Comparison of ENCODE assay signal across 16 cellular contexts in the genomic region with DNA sequence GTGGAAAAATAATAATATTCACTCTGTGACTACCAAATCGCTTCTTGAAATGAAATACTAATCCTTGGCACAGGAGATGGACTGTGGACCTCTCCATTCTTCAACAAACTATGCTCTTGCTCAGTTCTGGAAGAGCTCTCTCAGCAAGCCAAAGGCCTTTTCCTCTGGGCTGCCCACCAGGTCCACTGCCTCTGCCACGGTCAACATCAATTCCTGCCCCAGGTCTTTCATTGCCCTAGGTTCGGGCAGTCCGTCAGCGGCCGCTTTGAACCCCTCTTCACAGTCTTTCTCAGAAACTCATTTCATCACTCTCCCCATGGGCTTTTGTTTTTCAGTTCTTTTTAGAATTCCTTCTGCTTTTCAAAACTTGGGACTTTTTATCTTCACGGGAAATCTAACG.
DNase-seq lines count a peak whose midpoint lies in the region; ATAC-seq, FAIRE-seq and TF ChIP-seq lines count a peak whose summit lies in the region.
"Had no signal": no experiment of that assay in that cellular context is flagged by ENCODE, and none has a peak within 500 bp of the region (broad histone marks: within the 10 kb centered on the region; RNA-seq: fewer than 3 reads in every experiment).

No MANE protein-coding gene starts in this region.

- peaks cover 6% of the 10 kb centered on the region for H3K4me1 ChIP-seq in A549
- H3K4me1 ChIP-seq: HAP-1 had no signal

- 93% methylated on average over 8 of the region's 8 CpGs for WGBS in A549 (ENCODE audit: missing lambda C conversion rate)

- TF ChIP-seq POLR2A in A549 (IDR thresholded peaks at IDR 0.05; ENCODE audit: low read length), result no peak

- H3K9me3 Mint-ChIP-seq in progenitor cell of endocrine pancreas (ENCODE audit: low read depth), result peaks cover 19% of the 10 kb centered on the region
- H3K9me3 Mint-ChIP-seq: CD4-positive, alpha-beta memory T cell had no signal

- H3K27me3 Mint-ChIP-seq in progenitor cell of endocrine pancreas, result no peaks in the 10 kb centered on the region
- H3K27me3 Mint-ChIP-seq: CD4-positive, alpha-beta memory T cell had no signal

- no peak overlapping the region for H3K4me3 Mint-ChIP-seq in progenitor cell of endocrine pancreas (ENCODE audit: low read depth)
- H3K4me3 Mint-ChIP-seq: B cell had no signal

- no peak for ATAC-seq in A549
- ATAC-seq in left lobe of liver, result peak; percentile 69

- H3K27ac ChIP-seq in A549 (no peak overlapping the region), KOPT-K1 (ENCODE audit: low read depth, low read length, poor library complexity, severe bottlenecking) (peak overlapping the region; percentile 28)

- H3K4me1 Mint-ChIP-seq in progenitor cell of endocrine pancreas (ENCODE audit: low read depth), result peaks cover 16% of the 10 kb centered on the region
- H3K4me1 Mint-ChIP-seq: B cell had no signal

- no peak for TF ChIP-seq CTCF in A549 (IDR thresholded peaks at IDR 0.05)
- TF ChIP-seq CTCF in progenitor cell of endocrine pancreas (IDR thresholded peaks at IDR 0.05; ENCODE audit: unreplicated experiment), result no peak

- no peak overlapping the region for H3K4me3 ChIP-seq in A549
- H3K4me3 ChIP-seq: HAP-1 had no signal

- peaks cover 17% of the 10 kb centered on the region for H3K36me3 Mint-ChIP-seq in progenitor cell of endocrine pancreas (ENCODE audit: insufficient read depth)

- peak overlapping the region; percentile 11 for H3K27ac Mint-ChIP-seq in progenitor cell of endocrine pancreas
- H3K27ac Mint-ChIP-seq: B cell had no signal

- TF ChIP-seq EP300 in A549 (IDR thresholded peaks at IDR 0.05), result no peak

- FAIRE-seq in A549 (lab: Jason Lieb, UNC), result no peak
- FAIRE-seq: G401.6, GM12891 had no signal

- no peak overlapping the region for H3K4me2 ChIP-seq in A549

- TF ChIP-seq RAD21 in A549 (conservative IDR thresholded peaks at IDR 0.05 in 1 of 2, IDR thresholded peaks at IDR 0.05 in 1 of 2), result no peak

- H3K9me3 ChIP-seq in A549 (no peaks in the 10 kb centered on the region), KOPT-K1 (ENCODE audit: insufficient read depth, low read length, poor library complexity, severe bottlenecking) (no peaks in the 10 kb centered on the region)
- H3K9me3 ChIP-seq: HAP-1 had no signal

- H3K36me3 ChIP-seq in KOPT-K1 (ENCODE audit: insufficient read depth, low read length), result peaks cover 16% of the 10 kb centered on the region
- H3K36me3 ChIP-seq: HAP-1 had no signal

- DNase-seq in A549 (ENCODE audit: low read depth in 1 of 2, low spot score in 1 of 2) (no peak), left lobe of liver (ENCODE audit: low spot score) (no peak), progenitor cell of endocrine pancreas (ENCODE audit: low spot score, unreplicated experiment) (no peak), DMS153 treated with DMSO at 0.1 percent for 48 hours (lab: John Stamatoyannopoulos, UW; ENCODE audit: unreplicated experiment) (no peak), middle frontal gyrus (ENCODE audit: extremely low spot score, low spot score) (no peak)
- DNase-seq in stimulated activated CD4-positive, alpha-beta T cell treated with anti-CD3 and anti-CD28 coated beads, Interleukin-1b, Interleukin-23, amount 100 ng/mL, for 48 hours, result no peak
- DNase-seq: CD4-positive, alpha-beta memory T cell; DMS79 treated with DMSO at 0.1 percent for 48 hours; EL; GOT3; KBM-7 had no signal

- CTCF ChIA-PET in A549 (lab: Yijun Ruan, JAX), result interaction anchor here (1.4 kb wide), 1 partner anchor 10 kb away, joined by 3 read pairs; no protein-coding TSS in a partner anchor

- POLR2A ChIA-PET in A549 (lab: Yijun Ruan, JAX), result no interaction called here

TF ChIP-seq in A549, 52 proteins besides CTCF, POLR2A, EP300 and RAD21:
- 0 out of 2 replicates have a peak, but pooled peaks have one; percentile 7 for TF ChIP-seq FOSL2 (IDR thresholded peaks at IDR 0.05)
- TF ChIP-seq FOSL2 (CRISPR knock-in tag; IDR thresholded peaks at IDR 0.05), result no peak
- TF ChIP-seq MYC (IDR thresholded peaks at IDR 0.05; ENCODE audit: borderline replicate concordance, low read length), result no peak
- TF ChIP-seq, protein P1, sequence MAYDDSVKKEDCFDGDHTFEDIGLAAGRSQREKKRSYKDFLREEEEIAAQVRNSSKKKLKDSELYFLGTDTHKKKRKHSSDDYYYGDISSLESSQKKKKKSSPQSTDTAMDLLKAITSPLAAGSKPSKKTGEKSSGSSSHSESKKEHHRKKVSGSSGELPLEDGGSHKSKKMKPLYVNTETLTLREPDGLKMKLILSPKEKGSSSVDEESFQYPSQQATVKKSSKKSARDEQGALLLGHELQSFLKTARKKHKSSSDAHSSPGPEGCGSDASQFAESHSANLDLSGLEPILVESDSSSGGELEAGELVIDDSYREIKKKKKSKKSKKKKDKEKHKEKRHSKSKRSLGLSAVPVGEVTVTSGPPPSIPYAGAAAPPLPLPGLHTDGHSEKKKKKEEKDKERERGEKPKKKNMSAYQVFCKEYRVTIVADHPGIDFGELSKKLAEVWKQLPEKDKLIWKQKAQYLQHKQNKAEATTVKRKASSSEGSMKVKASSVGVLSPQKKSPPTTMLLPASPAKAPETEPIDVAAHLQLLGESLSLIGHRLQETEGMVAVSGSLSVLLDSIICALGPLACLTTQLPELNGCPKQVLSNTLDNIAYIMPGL (CRISPR knock-in tag; IDR thresholded peaks at IDR 0.05; ENCODE audit: borderline replicate concordance), result no peak
- no peak for TF ChIP-seq NFE2L2 (conservative IDR thresholded peaks at IDR 0.05; ENCODE audit: low read length)
